ENCODE assay signal across 21 cellular contexts in genomic region chr19:10214784-10215183, GRCh38.
A peak's percentile ranks its signal among the peaks of the same experiment; 100 is the strongest.
DNase-seq lines count a peak whose midpoint lies in the region; ATAC-seq and TF ChIP-seq lines count a peak whose summit lies in the region.
"Had no signal": no experiment of that assay in that cellular context is flagged by ENCODE, and none has a peak within 500 bp of the region (broad histone marks: within the 10 kb centered on the region; RNA-seq: fewer than 3 reads in every experiment).

No MANE protein-coding gene starts in this region.

- no peak overlapping the region for H3K27ac ChIP-seq in brain microvascular endothelial cell
- H3K27ac ChIP-seq: C4-2B, epithelial cell of prostate, ovary, spleen had no signal

- no peaks in the 10 kb centered on the region for H3K27me3 ChIP-seq in brain microvascular endothelial cell (replicated peaks)
- H3K27me3 ChIP-seq: ovary, spleen had no signal

- H3K36me3 ChIP-seq in brain microvascular endothelial cell (replicated peaks), result no peaks in the 10 kb centered on the region
- H3K36me3 ChIP-seq: ovary, spleen had no signal

- DNase-seq in AG20443 (ENCODE audit: low spot score), result peak; percentile 20
- DNase-seq in HS-5 (ENCODE audit: low read depth), result peak; percentile 82
- peak; percentile 37 for DNase-seq in brain microvascular endothelial cell
- peak; percentile 59 to 82 for DNase-seq in foreskin fibroblast
- DNase-seq in stimulated activated naive CD4-positive, alpha-beta T cell (lab: John Stamatoyannopoulos, UW), result no peak
- DNase-seq in GM13977 (ENCODE audit: low spot score), result no peak
- DNase-seq in D341Med (ENCODE audit: low spot score), result no peak
- DNase-seq: activated CD4-positive, alpha-beta T cell treated with anti-CD3 and anti-CD28 coated beads, Interleukin-2, amount 10 ng/mL, durations not matched to agents 7 days and 5 days; activated CD8-positive, alpha-beta memory T cell treated with anti-CD3 and anti-CD28 coated beads, Interleukin-2, amount 10 ng/mL, durations not matched to agents 7 days and 5 days; activated naive CD4-positive, alpha-beta T cell treated with anti-CD3 and anti-CD28 coated beads for 36 hours; NCI-H1436 treated with DMSO at 0.1 percent for 48 hours; NCI-H2171; NCI-H526; ovary; spleen; stimulated activated CD4-positive, alpha-beta T cell treated with anti-CD3 and anti-CD28 coated beads, Interleukin-4, amount 100 ng/mL, for 1 hour had no signal

- H3K4me3 ChIP-seq in brain microvascular endothelial cell (ENCODE audit: low read depth, low read length) (no peak overlapping the region), foreskin fibroblast (ENCODE audit: low read depth in 1 of 2, low read length in 2 of 2) (no peak overlapping the region)
- H3K4me3 ChIP-seq: ovary, spleen had no signal

- ATAC-seq in GM18511 (IDR thresholded peaks at IDR 0.05; ENCODE audit: unreplicated experiment), result no peak
- ATAC-seq: activated CD8-positive, alpha-beta memory T cell treated with anti-CD3 and anti-CD28 coated beads, Interleukin-2, amount 10 ng/mL, durations not matched to agents 7 days and 5 days; SK-N-SH treated with all-trans-retinoic acid at 6 μM for 48 hours; stimulated activated memory B cell treated with anti-CD40 and anti-IgM and Interleukin-4, amounts not matched to agents 10 μg/mL and 1 μg/mL and 100 μg/mL, for 72 hours had no signal

- TF ChIP-seq CTCF in brain microvascular endothelial cell (IDR thresholded peaks at IDR 0.05; ENCODE audit: low read depth, low read length, missing control alignments), result no peak
- no peak for TF ChIP-seq CTCF in foreskin fibroblast (IDR thresholded peaks at IDR 0.05; ENCODE audit: low read depth, low read length)
- TF ChIP-seq CTCF in GM13977 (IDR thresholded peaks at IDR 0.05; ENCODE audit: extremely low read depth, insufficient read depth, missing control alignments), result no peak

- in situ Hi-C loops in brain microvascular endothelial cell (cut with HindIII; ENCODE audit: low pct_ligation_motif_present, low sequenced_read_pairs), result no loop called here
- in situ Hi-C loops in GM13977 (cut with MboI; ENCODE audit: low pct_unique_long_range_greater_than_20kb, low sequenced_read_pairs, unreplicated experiment), result no loop called here

Comparison
In these comparisons a context has a peak if more than half of its experiments do, and no peak if none do; other contexts are left out.
1. DNase-seq: peak in AG20443 (single experiment), HS-5 (single experiment), brain microvascular endothelial cell (single experiment) and foreskin fibroblast (2 of 2); none in stimulated activated naive CD4-positive, alpha-beta T cell (0 of 6), GM13977 (single experiment) and D341Med (single experiment).